Comparison of ENCODE assay signal across 1 cellular context in the genomic region with DNA sequence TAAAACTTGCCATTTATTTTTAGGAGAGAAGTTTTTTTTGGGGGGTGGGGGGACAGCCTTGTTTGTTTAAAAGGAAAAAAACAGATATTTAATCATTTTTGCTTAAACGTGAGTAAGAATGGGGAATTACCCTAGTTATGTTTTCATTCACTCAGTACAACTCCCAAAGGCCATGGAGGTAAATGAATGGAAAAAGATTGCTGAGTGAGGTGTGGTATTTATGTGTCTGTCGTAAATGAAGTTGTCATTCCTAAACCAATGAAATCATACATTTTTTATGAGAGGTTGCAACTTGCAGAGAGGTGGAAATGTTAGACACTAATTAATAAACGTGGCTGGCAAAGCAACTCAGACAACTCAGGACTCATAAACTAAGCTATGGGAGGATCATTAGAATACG.
TF ChIP-seq lines count a peak whose summit lies in the region.

No MANE protein-coding gene starts in this region.

TF ChIP-seq in HEK293, 187 proteins besides CTCF, POLR2A, EP300 and RAD21 (continued from another document):
- TF ChIP-seq PRDM6 (tag by site-specific recombination; IDR thresholded peaks at IDR 0.05): peak; percentile 58
- TF ChIP-seq ZNF558 (tag by site-specific recombination; IDR thresholded peaks at IDR 0.05): no peak
- TF ChIP-seq WT1 (tag by site-specific recombination; IDR thresholded peaks at IDR 0.05): peak; percentile 76
